Comparison of ENCODE assay signal across 8 cellular contexts in the genomic region with DNA sequence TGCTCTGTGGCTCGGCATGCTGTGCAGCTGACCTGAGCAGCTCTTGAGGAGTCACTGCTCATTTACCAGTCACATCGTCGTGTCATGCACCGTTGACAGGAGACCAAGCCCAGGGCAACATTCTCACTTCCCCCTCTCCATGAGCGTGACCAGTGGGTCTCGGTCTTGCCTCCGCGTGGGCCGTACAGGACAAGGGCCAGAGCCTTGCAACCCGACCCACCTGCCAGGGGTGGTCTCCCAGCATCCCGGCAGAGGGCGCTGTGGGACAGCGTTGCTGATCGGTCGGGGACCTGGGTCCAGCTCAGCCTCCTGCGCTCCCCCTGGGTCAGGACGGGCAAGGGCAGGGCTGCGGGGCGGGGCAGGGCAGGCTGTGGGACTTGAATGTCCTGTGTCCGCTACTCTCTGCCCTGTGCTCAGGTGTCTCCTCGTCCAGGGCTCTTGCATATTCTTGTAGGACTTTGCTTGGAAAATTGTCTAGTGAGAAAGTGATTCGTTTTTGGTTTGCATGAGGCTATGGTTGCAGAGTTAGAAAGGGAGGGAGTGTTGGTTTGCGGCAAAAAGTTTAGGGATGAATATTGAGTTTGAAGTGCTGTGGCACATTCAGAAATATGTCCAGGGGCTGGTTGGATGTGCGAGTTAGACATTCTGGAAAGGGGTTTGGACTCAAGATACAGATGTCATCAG. TPM values are rescaled to one million over a fixed set of nuclear protein-coding genes. Genes with fewer than 3 reads are reported as not detected.
DNase-seq lines count a peak whose midpoint lies in the region; ATAC-seq lines count a peak whose summit lies in the region.

No MANE protein-coding gene starts in this region.

- DNase-seq in NCI-H226 (peak; percentile 67), caudate nucleus (lab: John Stamatoyannopoulos, UW) (peak in 56 of 61 donors; percentile 3 to 72 (median 43)), left colon (peak; percentile 87 to 93)
- peak; percentile 68 for DNase-seq in activated CD4-positive, CD25-positive, alpha-beta regulatory T cell treated with anti-CD3 and anti-CD28 coated beads, Interleukin-2, amount 50 U/mL, for 16 hours (ENCODE audit: low read depth, low spot score)
- DNase-seq in stimulated activated CD4-positive, alpha-beta T cell treated with anti-CD3 and anti-CD28 coated beads, Interleukin-4, amount 100 ng/mL, for 24 hours: peak; percentile 86

- H3K36me3 ChIP-seq in ACC112 (ENCODE audit: insufficient read depth, low read length): peaks cover 14% of the 10 kb centered on the region

- ATAC-seq in GM18508 (IDR thresholded peaks at IDR 0.05; ENCODE audit: insufficient read depth, unreplicated experiment) (peak; percentile 85), HG03045 (IDR thresholded peaks at IDR 0.05; ENCODE audit: unreplicated experiment) (peak; percentile 88), left colon (peak; percentile 85)

- no peaks in the 10 kb centered on the region for H3K27me3 ChIP-seq in ACC112 (ENCODE audit: insufficient read depth, low read length)

- H3K27ac ChIP-seq in ACC112 (ENCODE audit: low read depth, low read length) (no peak overlapping the region), caudate nucleus (ENCODE audit: low read depth, low read length) (no peak overlapping the region)

- no peaks in the 10 kb centered on the region for H3K79me2 ChIP-seq in ACC112 (ENCODE audit: control insufficient read depth, insufficient read depth, low read length, unreplicated experiment)

- no peak overlapping the region for H2AFZ ChIP-seq in ACC112 (ENCODE audit: low read length, unreplicated experiment)

- peak overlapping the region; percentile 40 for H3K4me3 ChIP-seq in ACC112 (ENCODE audit: low read depth, low read length)

- no peaks in the 10 kb centered on the region for H3K4me1 ChIP-seq in ACC112 (ENCODE audit: control insufficient read depth, insufficient read depth, low read length, unreplicated experiment)

- intact Hi-C loops in left colon (cut with DNase I, micrococcal nuclease): loop anchor here (5.0 to 10.0 kb wide), 4 partner anchors 142 to 992 kb away; no protein-coding TSS in a partner anchor

RNA-seq across cellular contexts. Expression of gene EIF4G2, which starts 16.2 kb away (rescaled TPM):
- 100 to 1,000 TPM; 726 to 854 TPM for total RNA-seq in left colon

RNA-seq across cellular contexts. Expression of gene CTR9, which starts 41.5 kb away (rescaled TPM):
- 10 to 100 TPM; 26.9 to 35.0 TPM for total RNA-seq in left colon
